Comparison of ENCODE assay signal across 1 cellular context in genomic region chr6:129516787-129517186, GRCh38.
TF ChIP-seq lines count a peak whose summit lies in the region.

No MANE protein-coding gene starts in this region.

TF ChIP-seq in K562, 482 proteins besides CTCF, POLR2A, EP300 and RAD21 (continued from another document):
- TF ChIP-seq POLR3A (IDR thresholded peaks at IDR 0.05; ENCODE audit: borderline replicate concordance, extremely low read depth, insufficient read depth, insufficient read length) = no peak
- no peak for TF ChIP-seq NCOA6 (IDR thresholded peaks at IDR 0.05)
- peak; percentile 72 for TF ChIP-seq MEIS2 (IDR thresholded peaks at IDR 0.05; ENCODE audit: partially characterized antibody)
- no peak for TF ChIP-seq NFE2 (IDR thresholded peaks at IDR 0.05; ENCODE audit: low read depth)
- no peak for TF ChIP-seq KHSRP (IDR thresholded peaks at IDR 0.05)
- TF ChIP-seq CREBBP (IDR thresholded peaks at IDR 0.05; ENCODE audit: low read depth, low read length) = no peak
- no peak for TF ChIP-seq ZNF12 (CRISPR knock-in tag; IDR thresholded peaks at IDR 0.05)
- TF ChIP-seq CUX1 (CRISPR knock-in tag; IDR thresholded peaks at IDR 0.05) = no peak
- TF ChIP-seq SREBF1 (IDR thresholded peaks at IDR 0.05; ENCODE audit: borderline replicate concordance, low read depth, low read length) = no peak
- TF ChIP-seq GATA2 (CRISPR knock-in tag; IDR thresholded peaks at IDR 0.05) = no peak
- no peak for TF ChIP-seq EHMT2 (IDR thresholded peaks at IDR 0.05)
- no peak for TF ChIP-seq NBN (IDR thresholded peaks at IDR 0.05; ENCODE audit: low read depth)
- no peak for TF ChIP-seq TEAD1 (CRISPR knock-in tag; IDR thresholded peaks at IDR 0.05)
- no peak for TF ChIP-seq FOXA1 (IDR thresholded peaks at IDR 0.05; ENCODE audit: borderline replicate concordance)
- TF ChIP-seq HNRNPLL (IDR thresholded peaks at IDR 0.05; ENCODE audit: low read depth, low read length, poor library complexity, severe bottlenecking) = no peak
